8 cellular contexts compared by ENCODE assay signal in the genomic region with DNA sequence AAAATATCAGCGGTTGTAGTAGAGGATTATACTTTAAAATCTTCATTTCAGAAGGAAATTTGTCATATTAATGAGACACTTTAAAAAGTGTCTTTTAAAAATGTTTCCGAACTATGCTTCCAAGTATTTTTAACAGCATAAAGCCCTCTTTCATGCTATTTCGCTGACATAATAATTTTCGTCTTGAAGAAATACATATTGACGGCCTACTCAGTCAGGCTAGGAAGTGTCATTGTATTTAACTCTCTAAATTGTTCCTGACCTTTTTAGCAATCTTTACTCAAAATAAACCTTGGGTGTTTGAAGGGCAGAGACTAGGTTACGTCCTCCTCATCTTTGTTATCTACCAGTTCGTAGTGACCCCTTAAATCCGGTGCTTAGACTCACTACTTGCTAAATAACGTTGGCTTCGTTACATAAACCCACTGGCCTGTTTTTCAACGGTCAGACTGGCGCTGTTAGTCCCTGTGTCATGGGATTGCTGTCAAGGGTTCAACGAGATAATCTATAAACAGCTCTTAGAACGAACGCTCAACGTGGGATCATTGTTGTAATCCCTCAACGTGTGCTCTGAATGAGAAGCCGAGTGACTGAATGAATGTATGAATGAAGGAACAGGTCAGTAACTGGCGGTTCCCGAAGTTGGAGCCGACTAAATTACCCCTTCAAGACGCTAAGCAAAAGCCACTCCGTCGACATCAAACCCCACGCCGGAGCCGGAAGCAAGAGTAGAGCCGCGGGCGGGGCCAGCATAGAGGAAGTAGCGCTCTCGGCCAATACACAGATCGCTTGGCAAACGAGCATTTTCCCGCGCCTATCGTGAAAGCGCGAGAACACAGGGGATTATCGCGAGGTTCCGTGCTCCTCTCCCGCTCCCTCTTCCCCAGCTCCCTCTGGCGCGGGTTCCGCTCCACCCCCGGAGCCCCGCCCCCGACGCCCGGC. TPM values are rescaled to one million over a fixed set of nuclear protein-coding genes. Genes with fewer than 3 reads are reported as not detected.
DNase-seq lines count a peak whose midpoint lies in the region; ATAC-seq and TF ChIP-seq lines count a peak whose summit lies in the region.

No MANE protein-coding gene starts in this region.

- H3K27me3 ChIP-seq in esophagus muscularis mucosa (no peaks in the 10 kb centered on the region), muscle layer of colon (ENCODE audit: control insufficient read depth in 1 of 2, insufficient read depth in 2 of 2, low read length in 2 of 2) (no peaks in the 10 kb centered on the region)

- H3K36me3 ChIP-seq in esophagus muscularis mucosa (peaks cover 0 to under 1% (median under 1%) of the 10 kb centered on the region in 4 donors), muscle layer of colon (ENCODE audit: insufficient read depth, low read length) (no peaks in the 10 kb centered on the region)

- DNase-seq in DMS153 treated with DMSO at 0.1 percent for 48 hours (lab: John Stamatoyannopoulos, UW; ENCODE audit: unreplicated experiment) (peak; percentile 85), OCI-M1 (lab: John Stamatoyannopoulos, UW) (peak; percentile 99), activated T-cell treated with anti-CD3 and anti-CD28 coated beads for 48 hours (ENCODE audit: low read depth) (peak; percentile 95), esophagus muscularis mucosa (ENCODE audit: extremely low spot score) (peak; percentile 99)
- DNase-seq in stimulated activated CD8-positive, alpha-beta memory T cell treated with anti-CD3 and anti-CD28 coated beads, Interleukin-7, amount 100 ng/mL, for 24 hours (ENCODE audit: low read depth) = peak; percentile 89

- H3K4me1 ChIP-seq in esophagus muscularis mucosa = peaks cover 20 to 56% (median 46%) of the 10 kb centered on the region in 4 donors
- peaks cover 18% of the 10 kb centered on the region for H3K4me1 ChIP-seq in muscle layer of colon (ENCODE audit: insufficient read depth, low read length)

- WGBS in esophagus muscularis mucosa = 4% methylated on average over 44 of the region's 51 CpGs

- TF ChIP-seq CTCF in esophagus muscularis mucosa (IDR thresholded peaks at IDR 0.05) = no peak

- no peaks in the 10 kb centered on the region for H3K27me3 Mint-ChIP-seq in IgD-negative memory B cell

- TF ChIP-seq POLR2A in esophagus muscularis mucosa (IDR thresholded peaks at IDR 0.05; ENCODE audit: low read depth) = peak; percentile 97

- H3K27ac Mint-ChIP-seq in IgD-negative memory B cell = peak overlapping the region; percentile 63 to 93 (median 82)

- H3K4me1 Mint-ChIP-seq in IgD-negative memory B cell = peaks cover 25 to 28% (median 28%) of the 10 kb centered on the region in 3 donors

- H3K4me3 ChIP-seq in esophagus muscularis mucosa = peak overlapping the region; percentile 78 to 90 (median 84)
- H3K4me3 ChIP-seq in muscle layer of colon (ENCODE audit: low read depth in 1 of 2, low read length in 2 of 2) = peak overlapping the region; percentile 79 to 84

- H3K9me3 ChIP-seq in esophagus muscularis mucosa = no peaks in the 10 kb centered on the region
- no peaks in the 10 kb centered on the region for H3K9me3 ChIP-seq in muscle layer of colon (ENCODE audit: low read length)

- peak overlapping the region; percentile 88 for H3K9ac ChIP-seq in muscle layer of colon (ENCODE audit: low read length)

- intact Hi-C loops in esophagus muscularis mucosa (cut with DNase I) = loop anchor here (5.0 kb wide), 1 partner anchor 48 kb away; no protein-coding TSS in a partner anchor

- TF ChIP-seq EP300 in esophagus muscularis mucosa (IDR thresholded peaks at IDR 0.05) = no peak

- peak overlapping the region; percentile 85 to 95 (median 92) for H3K27ac ChIP-seq in esophagus muscularis mucosa (replicated peaks in 1 of 4)
- peak overlapping the region; percentile 99 for H3K27ac ChIP-seq in muscle layer of colon (ENCODE audit: low read depth, low read length)

- H3K4me3 Mint-ChIP-seq in IgD-negative memory B cell = peak overlapping the region in 3 of 4 donors; percentile 90 to 98 (median 92)

- peak; percentile 93 for ATAC-seq in GM21576 (IDR thresholded peaks at IDR 0.05; ENCODE audit: unreplicated experiment)

- peaks cover 3% of the 10 kb centered on the region for H3K36me3 Mint-ChIP-seq in IgD-negative memory B cell

- H3K9me3 Mint-ChIP-seq in IgD-negative memory B cell = peaks cover 0 to 1% (median 0%) of the 10 kb centered on the region in 3 donors

RNA-seq across cellular contexts. Expression of a gene that starts 0.5 kb away (rescaled TPM):
- 27.8 TPM for polyA plus RNA-seq in IgD-negative memory B cell
- total RNA-seq in esophagus muscularis mucosa = 10 to 100 TPM; 15.7 to 39.9 (median 24.7) TPM

RNA-seq across cellular contexts. Expression of a gene that starts 1.4 kb away (rescaled TPM):
- polyA plus RNA-seq in IgD-negative memory B cell = 0.99 TPM
- 10 to 100 TPM; 14.7 to 25.3 (median 19.3) TPM for total RNA-seq in esophagus muscularis mucosa

Comparison
In these comparisons a context has a peak if more than half of its experiments do, and no peak if none do; other contexts are left out.
1. Peak in every context shown above with its lines: DNase-seq, ATAC-seq, H3K4me3 ChIP-seq and H3K27ac ChIP-seq.